10 cellular contexts compared by ENCODE assay signal in the genomic region with DNA sequence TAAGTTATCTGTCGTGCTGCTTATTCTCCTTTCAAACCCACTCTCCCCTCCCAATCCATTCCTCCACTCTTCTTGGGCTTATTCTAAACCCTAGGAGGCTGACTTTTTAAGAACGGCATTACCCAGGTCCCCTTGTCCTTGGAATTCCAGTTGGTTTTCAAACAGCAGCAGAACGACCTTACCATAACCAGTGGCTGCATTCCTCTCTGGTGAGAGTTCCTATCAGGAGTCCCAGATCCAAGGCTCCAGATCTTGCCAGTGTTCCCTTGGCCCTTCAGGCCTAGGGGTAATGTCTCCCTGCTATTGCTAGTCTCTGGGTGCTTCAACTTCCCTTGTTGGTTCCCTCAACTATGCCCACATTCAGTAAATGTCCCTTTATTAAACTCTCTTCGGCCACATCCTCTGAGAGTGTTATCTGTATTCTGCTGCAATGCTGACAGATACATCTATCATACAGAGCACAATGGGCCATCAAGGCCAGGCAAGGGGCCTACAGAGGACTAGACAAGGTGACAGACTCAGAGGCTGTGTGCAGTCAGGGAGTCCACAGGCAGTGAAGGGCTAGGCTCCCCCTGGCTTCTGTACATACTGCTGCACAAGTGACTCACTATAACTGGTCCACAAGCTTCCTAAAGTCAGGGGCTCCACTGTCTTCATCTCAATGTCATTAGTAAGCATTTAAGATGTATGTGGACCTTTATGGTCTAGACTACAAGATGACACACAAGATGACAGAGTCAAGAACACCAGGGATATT. TPM values are rescaled to one million over a fixed set of nuclear protein-coding genes. Genes with fewer than 3 reads are reported as not detected.
A peak's percentile ranks its signal among the peaks of the same experiment; 100 is the strongest.
DNase-seq lines count a peak whose midpoint lies in the region; ATAC-seq and TF ChIP-seq lines count a peak whose summit lies in the region.
"Had no signal": no experiment of that assay in that cellular context is flagged by ENCODE, and none has a peak within 500 bp of the region (broad histone marks: within the 10 kb centered on the region; RNA-seq: fewer than 3 reads in every experiment).

No MANE protein-coding gene starts in this region.

- POLR2A ChIA-PET in naive thymus-derived CD8-positive, alpha-beta T cell (lab: Charles Lee): no interaction called here

- in situ Hi-C loops in astrocyte of the spinal cord (cut with HindIII; ENCODE audit: low sequenced_read_pairs): no loop called here

- no peak overlapping the region for H3K27ac Mint-ChIP-seq in GM23338
- H3K27ac Mint-ChIP-seq in naive thymus-derived CD8-positive, alpha-beta T cell: peak overlapping the region; percentile 25 to 89 (median 78)

- no peaks in the 10 kb centered on the region for H4K20me1 ChIP-seq in GM23338 (replicated peaks; ENCODE audit: insufficient read depth)

- no peak overlapping the region for H3K4me3 Mint-ChIP-seq in GM23338
- peak overlapping the region in 3 of 10 donors; percentile 3 to 57 (median 10) for H3K4me3 Mint-ChIP-seq in naive thymus-derived CD8-positive, alpha-beta T cell

- H2AFZ ChIP-seq in GM23338: no peak overlapping the region

- H3K9me3 Mint-ChIP-seq in GM23338: no peaks in the 10 kb centered on the region; the same call in 2 of the 3 replicates
- no peaks in the 10 kb centered on the region for H3K9me3 Mint-ChIP-seq in naive thymus-derived CD8-positive, alpha-beta T cell

- H3F3A ChIP-seq in GM23338 (replicated peaks; ENCODE audit: low read depth): no peaks in the 10 kb centered on the region

- 0 out of 4 replicates have a peak, but pooled peaks of 1 of the 2 experiments have one; percentile 7 for TF ChIP-seq CTCF in GM23338 (conservative IDR thresholded peaks at IDR 0.05; ENCODE audit: low read depth in 2 of 2)
- TF ChIP-seq CTCF in astrocyte of the spinal cord (IDR thresholded peaks at IDR 0.05; ENCODE audit: low read depth, low read length): peak; percentile 41

- H3K27me3 Mint-ChIP-seq in GM23338 (ENCODE audit: insufficient read depth, low read depth, poor library complexity): no peaks in the 10 kb centered on the region
- no peaks in the 10 kb centered on the region for H3K27me3 Mint-ChIP-seq in naive thymus-derived CD8-positive, alpha-beta T cell

- no peaks in the 10 kb centered on the region for H3K36me3 ChIP-seq in GM23338 (ENCODE audit: insufficient read depth)

- H3K27me3 ChIP-seq in GM23338 (ENCODE audit: insufficient read depth): no peaks in the 10 kb centered on the region

- H3K79me2 ChIP-seq in GM23338 (replicated peaks; ENCODE audit: insufficient read depth): no peaks in the 10 kb centered on the region

- H3K4me1 Mint-ChIP-seq in GM23338: peaks cover 41% of the 10 kb centered on the region
- H3K4me1 Mint-ChIP-seq in naive thymus-derived CD8-positive, alpha-beta T cell: peaks cover 30 to 80% (median 75%) of the 10 kb centered on the region in 4 donors

- no peaks in the 10 kb centered on the region for H3K36me3 Mint-ChIP-seq in GM23338 (ENCODE audit: low read depth)
- peaks cover 0 to 28% (median 4%) of the 10 kb centered on the region in 3 donors for H3K36me3 Mint-ChIP-seq in naive thymus-derived CD8-positive, alpha-beta T cell

- H3K4me2 ChIP-seq in GM23338: no peak overlapping the region; the same call in 1 of the 2 replicates

- H3K27ac ChIP-seq in GM23338 (ENCODE audit: low read depth): no peak overlapping the region

- no peaks in the 10 kb centered on the region for H3K9me2 ChIP-seq in GM23338 (ENCODE audit: insufficient read depth)

- H3K4me3 ChIP-seq in GM23338: no peak overlapping the region
- no peak overlapping the region for H3K4me3 ChIP-seq in astrocyte of the spinal cord (ENCODE audit: low read depth, low read length)

- H3K4me1 ChIP-seq in GM23338 (ENCODE audit: insufficient read depth): peaks cover 18% of the 10 kb centered on the region; the same call in 1 of the 2 replicates

- ATAC-seq in GM23338: no peak; the same call in 2 of the 3 replicates
- peak in 1 of 2 donors; percentile 32 for ATAC-seq in naive thymus-derived CD8-positive, alpha-beta T cell
- no peak for ATAC-seq in HG03025 (IDR thresholded peaks at IDR 0.05; ENCODE audit: low FRiP score, unreplicated experiment)
- ATAC-seq in GM21447 (IDR thresholded peaks at IDR 0.05; ENCODE audit: unreplicated experiment): no peak
- ATAC-seq in HG03439 (IDR thresholded peaks at IDR 0.05; ENCODE audit: unreplicated experiment): no peak

- peak; percentile 75 for DNase-seq in Daoy (ENCODE audit: low read depth)
- DNase-seq in GM23338 (ENCODE audit: low spot score): peak; percentile 24
- DNase-seq in astrocyte of the spinal cord (ENCODE audit: low read depth, low spot score): no peak
- no peak for DNase-seq in naive thymus-derived CD8-positive, alpha-beta T cell
- DNase-seq in NCI-H345 treated with DMSO at 0.1 percent for 48 hours (lab: John Stamatoyannopoulos, UW; ENCODE audit: unreplicated experiment): no peak
- DNase-seq: left cardiac atrium had no signal

TF ChIP-seq in GM23338, 12 proteins besides CTCF, POLR2A, EP300 and RAD21:
- TF ChIP-seq, protein P1, sequence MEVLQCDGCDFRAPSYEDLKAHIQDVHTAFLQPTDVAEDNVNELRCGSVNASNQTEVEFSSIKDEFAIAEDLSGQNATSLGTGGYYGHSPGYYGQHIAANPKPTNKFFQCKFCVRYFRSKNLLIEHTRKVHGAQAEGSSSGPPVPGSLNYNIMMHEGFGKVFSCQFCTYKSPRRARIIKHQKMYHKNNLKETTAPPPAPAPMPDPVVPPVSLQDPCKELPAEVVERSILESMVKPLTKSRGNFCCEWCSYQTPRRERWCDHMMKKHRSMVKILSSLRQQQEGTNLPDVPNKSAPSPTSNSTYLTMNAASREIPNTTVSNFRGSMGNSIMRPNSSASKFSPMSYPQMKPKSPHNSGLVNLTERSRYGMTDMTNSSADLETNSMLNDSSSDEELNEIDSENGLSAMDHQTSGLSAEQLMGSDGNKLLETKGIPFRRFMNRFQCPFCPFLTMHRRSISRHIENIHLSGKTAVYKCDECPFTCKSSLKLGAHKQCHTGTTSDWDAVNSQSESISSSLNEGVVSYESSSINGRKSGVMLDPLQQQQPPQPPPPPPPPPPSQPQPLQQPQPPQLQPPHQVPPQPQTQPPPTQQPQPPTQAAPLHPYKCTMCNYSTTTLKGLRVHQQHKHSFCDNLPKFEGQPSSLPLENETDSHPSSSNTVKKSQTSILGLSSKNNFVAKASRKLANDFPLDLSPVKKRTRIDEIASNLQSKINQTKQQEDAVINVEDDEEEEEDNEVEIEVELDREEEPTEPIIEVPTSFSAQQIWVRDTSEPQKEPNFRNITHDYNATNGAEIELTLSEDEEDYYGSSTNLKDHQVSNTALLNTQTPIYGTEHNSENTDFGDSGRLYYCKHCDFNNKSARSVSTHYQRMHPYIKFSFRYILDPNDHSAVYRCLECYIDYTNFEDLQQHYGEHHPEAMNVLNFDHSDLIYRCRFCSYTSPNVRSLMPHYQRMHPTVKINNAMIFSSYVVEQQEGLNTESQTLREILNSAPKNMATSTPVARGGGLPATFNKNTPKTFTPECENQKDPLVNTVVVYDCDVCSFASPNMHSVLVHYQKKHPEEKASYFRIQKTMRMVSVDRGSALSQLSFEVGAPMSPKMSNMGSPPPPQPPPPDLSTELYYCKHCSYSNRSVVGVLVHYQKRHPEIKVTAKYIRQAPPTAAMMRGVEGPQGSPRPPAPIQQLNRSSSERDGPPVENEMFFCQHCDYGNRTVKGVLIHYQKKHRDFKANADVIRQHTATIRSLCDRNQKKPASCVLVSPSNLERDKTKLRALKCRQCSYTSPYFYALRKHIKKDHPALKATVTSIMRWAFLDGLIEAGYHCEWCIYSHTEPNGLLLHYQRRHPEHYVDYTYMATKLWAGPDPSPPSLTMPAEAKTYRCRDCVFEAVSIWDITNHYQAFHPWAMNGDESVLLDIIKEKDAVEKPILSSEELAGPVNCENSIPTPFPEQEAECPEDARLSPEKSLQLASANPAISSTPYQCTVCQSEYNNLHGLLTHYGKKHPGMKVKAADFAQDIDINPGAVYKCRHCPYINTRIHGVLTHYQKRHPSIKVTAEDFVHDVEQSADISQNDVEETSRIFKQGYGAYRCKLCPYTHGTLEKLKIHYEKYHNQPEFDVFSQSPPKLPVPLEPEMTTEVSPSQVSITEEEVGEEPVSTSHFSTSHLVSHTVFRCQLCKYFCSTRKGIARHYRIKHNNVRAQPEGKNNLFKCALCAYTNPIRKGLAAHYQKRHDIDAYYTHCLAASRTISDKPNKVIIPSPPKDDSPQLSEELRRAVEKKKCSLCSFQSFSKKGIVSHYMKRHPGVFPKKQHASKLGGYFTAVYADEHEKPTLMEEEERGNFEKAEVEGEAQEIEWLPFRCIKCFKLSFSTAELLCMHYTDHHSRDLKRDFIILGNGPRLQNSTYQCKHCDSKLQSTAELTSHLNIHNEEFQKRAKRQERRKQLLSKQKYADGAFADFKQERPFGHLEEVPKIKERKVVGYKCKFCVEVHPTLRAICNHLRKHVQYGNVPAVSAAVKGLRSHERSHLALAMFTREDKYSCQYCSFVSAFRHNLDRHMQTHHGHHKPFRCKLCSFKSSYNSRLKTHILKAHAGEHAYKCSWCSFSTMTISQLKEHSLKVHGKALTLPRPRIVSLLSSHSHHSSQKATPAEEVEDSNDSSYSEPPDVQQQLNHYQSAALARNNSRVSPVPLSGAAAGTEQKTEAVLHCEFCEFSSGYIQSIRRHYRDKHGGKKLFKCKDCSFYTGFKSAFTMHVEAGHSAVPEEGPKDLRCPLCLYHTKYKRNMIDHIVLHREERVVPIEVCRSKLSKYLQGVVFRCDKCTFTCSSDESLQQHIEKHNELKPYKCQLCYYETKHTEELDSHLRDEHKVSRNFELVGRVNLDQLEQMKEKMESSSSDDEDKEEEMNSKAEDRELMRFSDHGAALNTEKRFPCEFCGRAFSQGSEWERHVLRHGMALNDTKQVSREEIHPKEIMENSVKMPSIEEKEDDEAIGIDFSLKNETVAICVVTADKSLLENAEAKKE (CRISPR knock-in tag; IDR thresholded peaks at IDR 0.05): no peak

RNA-seq across cellular contexts. Expression of a gene that starts 10.1 kb away (rescaled TPM):
- total RNA-seq in Daoy (2014; rRNA removed; shearing (Covaris generic)): 60.3 and 61.0 TPM in 2 replicates
- 5.4 and 7.2 TPM in 2 replicates for total RNA-seq in GM23338 (2014; rRNA removed; shearing (Covaris generic))
- polyA plus RNA-seq in GM23338 (2016; fragmentation: Nextera tagmentation; extraction: Ambion mirVana): 5.1 and 5.9 TPM in 2 replicates
- total RNA-seq in naive thymus-derived CD8-positive, alpha-beta T cell: 10 to 100 TPM; 28.0 to 28.9 TPM
- 10 to 100 TPM; 29.6 to 53.7 (median 35.8) TPM for polyA plus RNA-seq in naive thymus-derived CD8-positive, alpha-beta T cell

RNA-seq across cellular contexts. Expression of a gene that starts 24.1 kb away (rescaled TPM):
- total RNA-seq in Daoy (2014; rRNA removed; shearing (Covaris generic)): 8.7 and 15.5 TPM in 2 replicates
- 5.9 and 7.4 TPM in 2 replicates for total RNA-seq in GM23338 (2014; rRNA removed; shearing (Covaris generic))
- 2.8 and 3.0 TPM in 2 replicates for polyA plus RNA-seq in GM23338 (2016; fragmentation: Nextera tagmentation; extraction: Ambion mirVana)
- 10 to 100 TPM; 19.9 to 21.0 TPM for total RNA-seq in naive thymus-derived CD8-positive, alpha-beta T cell
- 1 to 10 TPM; 2.9 to 4.4 (median 3.5) TPM for polyA plus RNA-seq in naive thymus-derived CD8-positive, alpha-beta T cell

RNA-seq across cellular contexts. Expression of a gene that starts 46.0 kb away (rescaled TPM):
- total RNA-seq in Daoy (2014; rRNA removed; shearing (Covaris generic)): 0.86 and 2.4 TPM in 2 replicates
- 44.2 and 46.2 TPM in 2 replicates for total RNA-seq in GM23338 (2014; rRNA removed; shearing (Covaris generic))
- polyA plus RNA-seq in GM23338 (2016; fragmentation: Nextera tagmentation; extraction: Ambion mirVana): 83.9 and 99.5 TPM in 2 replicates
- not detected for total RNA-seq in naive thymus-derived CD8-positive, alpha-beta T cell
- polyA plus RNA-seq in naive thymus-derived CD8-positive, alpha-beta T cell: not detected
- total RNA-seq: NCI-H460 had no signal

Comparison
In these comparisons a context has a peak if more than half of its experiments do, and no peak if none do; other contexts are left out.
1. DNase-seq: peak in Daoy (single experiment) and GM23338 (single experiment); none in astrocyte of the spinal cord (single experiment), naive thymus-derived CD8-positive, alpha-beta T cell (0 of 10) and NCI-H345 treated with DMSO at 0.1 percent for 48 hours (single experiment).
2. RNA of a gene that starts 46.0 kb away (total RNA-seq): 44.2 to 46.2 TPM in GM23338; 0.86 to 2.4 TPM in Daoy and not detected in naive thymus-derived CD8-positive, alpha-beta T cell; every median in the first group is over 10 times any median in the second.